Comparison of ENCODE assay signal across 35 cellular contexts in the genomic region with DNA sequence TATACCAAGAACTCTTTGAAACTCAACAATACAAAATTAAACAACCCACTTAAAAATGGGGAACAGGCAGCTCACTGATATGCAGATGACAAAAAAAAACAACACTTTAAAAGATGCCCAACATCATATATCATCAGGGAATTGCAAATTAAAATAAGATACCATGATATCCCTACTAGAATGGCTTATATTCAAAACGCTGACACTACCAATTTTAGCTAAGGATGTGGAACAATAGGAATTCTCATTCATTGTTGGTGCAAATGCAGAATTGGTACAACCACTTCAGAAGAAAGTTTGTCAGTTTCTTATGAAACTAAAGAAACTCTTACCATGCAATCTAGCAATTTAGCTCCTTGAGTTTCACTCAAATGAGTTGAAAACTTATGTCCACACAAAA.
"Had no signal": no experiment of that assay in that cellular context is flagged by ENCODE, and none has a peak within 500 bp of the region (broad histone marks: within the 10 kb centered on the region; RNA-seq: fewer than 3 reads in every experiment).

No MANE protein-coding gene starts in this region.

- H3K36me3 ChIP-seq: MG63 had no signal

- H3K27me3 ChIP-seq: MG63 had no signal

- DNase-seq: Karpas-422, Kasumi-1, MG63, MM.1S, MV-4-11, NCI-H1048, NCI-H1092, NCI-H1092 treated with DMSO at 0.1 percent for 48 hours, NCI-H1105, NCI-H1105 treated with DMSO at 0.1 percent for 48 hours, NCI-H1417, NCI-H1417 treated with DMSO at 0.1 percent for 48 hours, NCI-H1436, NCI-H1436 treated with DMSO at 0.1 percent for 48 hours, NCI-H146, NCI-H1694, NCI-H1694 treated with DMSO at 0.1 percent for 48 hours, NCI-H187, NCI-H187 treated with DMSO at 0.1 percent for 48 hours, NCI-H1930, NCI-H2029, NCI-H2029 treated with DMSO at 0.1 percent for 48 hours, NCI-H2081, NCI-H2081 treated with DMSO at 0.1 percent for 48 hours, NCI-H2107, NCI-H2171, NCI-H2171 treated with DMSO at 0.1 percent for 48 hours, NCI-H2227 treated with DMSO at 0.1 percent for 48 hours, NCI-H226, NCI-H345, NCI-H446, NCI-H446 treated with DMSO at 0.1 percent for 48 hours, NCI-H510A, NCI-H510A treated with DMSO at 0.1 percent for 48 hours, NCI-H524 had no signal

- H3K9me3 ChIP-seq: MG63 had no signal

- H3K4me3 ChIP-seq: MG63 had no signal
